In the genomic region with DNA sequence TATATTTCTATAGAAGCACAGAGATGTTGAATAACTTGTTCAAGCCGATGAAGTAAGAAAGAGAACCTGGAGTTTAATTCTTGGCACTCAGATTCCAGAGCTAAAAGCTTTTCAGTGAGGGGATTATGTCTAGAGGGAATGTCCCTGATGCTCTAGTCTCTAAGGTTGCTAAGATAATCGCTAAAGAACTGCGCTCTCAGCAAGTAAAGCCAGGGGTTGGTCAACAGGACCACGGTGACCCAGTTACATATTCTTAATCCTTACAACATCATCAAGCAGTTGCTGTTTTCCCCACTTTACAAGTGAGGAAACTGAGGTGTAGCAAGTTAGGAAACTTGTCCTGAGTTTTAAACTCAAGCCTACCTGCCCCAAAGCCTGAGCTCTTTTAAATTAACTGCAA, we compare ENCODE assay signal across 15 cellular contexts.
"Had no signal": no experiment of that assay in that cellular context is flagged by ENCODE, and none has a peak within 500 bp of the region (broad histone marks: within the 10 kb centered on the region; RNA-seq: fewer than 3 reads in every experiment).

No MANE protein-coding gene starts in this region.

- H3K27ac ChIP-seq: ovary, right lobe of liver, testis had no signal

- H3K27me3 Mint-ChIP-seq: activated CD8-positive, alpha-beta T cell treated with anti-CD3 and anti-CD28 coated beads for 36 hours; activated naive CD4-positive, alpha-beta T cell treated with anti-CD3 and anti-CD28 coated beads, Interleukin-2, amount 50 U/mL, for 24 hours; stimulated activated naive CD8-positive, alpha-beta T cell treated with anti-CD3 and anti-CD28 coated beads, Interleukin-15, Interleukin-2, amounts not matched to agents 100 ng/mL and 50 ng/mL, for 24 hours had no signal

- H3K9me3 Mint-ChIP-seq: activated CD8-positive, alpha-beta T cell treated with anti-CD3 and anti-CD28 coated beads for 36 hours; activated naive CD4-positive, alpha-beta T cell treated with anti-CD3 and anti-CD28 coated beads, Interleukin-2, amount 50 U/mL, for 24 hours; stimulated activated naive CD8-positive, alpha-beta T cell treated with anti-CD3 and anti-CD28 coated beads, Interleukin-15, Interleukin-2, amounts not matched to agents 100 ng/mL and 50 ng/mL, for 24 hours had no signal

- ATAC-seq: activated CD8-positive, alpha-beta T cell treated with anti-CD3 and anti-CD28 coated beads for 36 hours; esophagus mucosa; right lobe of liver had no signal

- H3K9me3 ChIP-seq: ovary, right lobe of liver, testis had no signal

- H3K27me3 ChIP-seq: ovary, right lobe of liver, testis had no signal

- H3K4me3 ChIP-seq: lung, ovary, right lobe of liver, smooth muscle cell, testis had no signal

- H3K36me3 ChIP-seq: ovary, right lobe of liver had no signal

- H3K36me3 Mint-ChIP-seq: activated naive CD4-positive, alpha-beta T cell treated with anti-CD3 and anti-CD28 coated beads, Interleukin-2, amount 50 U/mL, for 24 hours had no signal

- DNase-seq: activated CD8-positive, alpha-beta T cell treated with anti-CD3 and anti-CD28 coated beads for 36 hours; activated effector memory CD4-positive, alpha-beta T cell treated with anti-CD3 and anti-CD28 coated beads, Interleukin-2, amount 50 U/mL, for 16 hours; activated T-cell treated with anti-CD3 and anti-CD28 coated beads, Interleukin-2, amount 50 U/mL, for 48 hours; caudate nucleus; islet precursor cell; midbrain; right lobe of liver; T-helper 9 cell; testis had no signal

- H3K4me1 ChIP-seq: right lobe of liver had no signal
